15 cellular contexts compared by ENCODE assay signal in the genomic region with DNA sequence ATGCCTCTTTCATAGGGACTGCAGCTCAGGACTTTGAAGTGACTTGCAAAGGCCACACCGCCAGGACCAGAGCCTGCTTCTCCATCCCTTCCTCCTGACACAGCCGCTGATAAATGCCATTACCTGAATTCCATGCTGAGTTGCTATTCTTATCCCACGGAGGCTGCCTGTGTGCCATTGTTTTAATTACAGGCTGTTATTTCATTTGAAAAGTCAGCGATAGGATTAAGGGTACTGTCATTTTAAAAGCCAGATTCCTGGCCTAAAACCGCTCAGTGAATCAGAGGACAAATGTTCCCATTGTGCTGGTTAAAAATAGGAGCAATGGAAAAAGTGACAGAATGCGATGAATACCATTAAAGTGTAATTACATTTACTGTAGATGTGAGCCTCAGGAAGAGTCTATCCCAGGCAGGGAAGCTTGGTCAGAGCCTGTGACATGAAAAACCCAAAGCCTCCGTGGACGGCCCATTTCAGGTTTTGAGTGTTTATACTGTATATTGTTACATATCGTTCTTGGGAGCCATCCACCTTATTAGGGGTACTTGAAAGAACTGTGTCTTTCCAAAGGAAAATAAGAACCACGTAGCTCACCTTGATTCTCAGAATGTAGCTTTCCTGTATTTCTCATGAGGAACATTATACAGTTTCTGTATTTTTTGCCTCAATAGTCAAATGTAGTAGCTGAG. TPM values are rescaled to one million over a fixed set of nuclear protein-coding genes. Genes with fewer than 3 reads are reported as not detected.
A peak's percentile ranks its signal among the peaks of the same experiment; 100 is the strongest.
DNase-seq lines count a peak whose midpoint lies in the region; ATAC-seq and TF ChIP-seq lines count a peak whose summit lies in the region.
"Had no signal": no experiment of that assay in that cellular context is flagged by ENCODE, and none has a peak within 500 bp of the region (broad histone marks: within the 10 kb centered on the region; RNA-seq: fewer than 3 reads in every experiment).

No MANE protein-coding gene starts in this region.

- intact Hi-C loops in Right ventricle myocardium inferior (cut with DNase I) (no loop called here), aorta (cut with DNase I) (loop anchor here in 1 of 2 donors (10.0 kb wide), 1 partner anchor 221 kb away; a partner anchor contains a TSS)

- H3K9me3 Mint-ChIP-seq in naive thymus-derived CD8-positive, alpha-beta T cell = no peaks in the 10 kb centered on the region
- H3K9me3 Mint-ChIP-seq: activated T-helper 17 cell treated with anti-CD3 and anti-CD28 coated beads, Interleukin-2, amount 50 U/mL, for 72 hours; nephron had no signal

- H3K4me1 Mint-ChIP-seq in naive thymus-derived CD8-positive, alpha-beta T cell = peaks cover 4 to 8% (median 7%) of the 10 kb centered on the region in 4 donors

- no peaks in the 10 kb centered on the region for H3K36me3 Mint-ChIP-seq in naive thymus-derived CD8-positive, alpha-beta T cell

- H3K27ac ChIP-seq in right atrium auricular region (peak overlapping the region in 1 of 2 donors; percentile 17), aorta (ENCODE audit: low read depth in 1 of 2, low read length in 2 of 2) (peak overlapping the region; percentile 68 to 87)
- H3K27ac ChIP-seq: KMS-11 had no signal

- POLR2A ChIA-PET in naive thymus-derived CD8-positive, alpha-beta T cell (lab: Charles Lee) = interaction anchor here (0.5 kb wide), 1 partner anchor 51 kb away, joined by 4 read pairs; no protein-coding TSS in a partner anchor

- peak; percentile 28 for ATAC-seq in Right ventricle myocardium inferior
- ATAC-seq in aorta (ENCODE audit: low FRiP score) = peak; percentile 73
- ATAC-seq in naive thymus-derived CD8-positive, alpha-beta T cell = no peak
- no peak for ATAC-seq in HG03469 (IDR thresholded peaks at IDR 0.05; ENCODE audit: unreplicated experiment)
- ATAC-seq: activated T-helper 17 cell treated with anti-CD3 and anti-CD28 coated beads, Interleukin-2, amount 50 U/mL, for 72 hours had no signal

- no peaks in the 10 kb centered on the region for H3K36me3 ChIP-seq in right atrium auricular region
- no peaks in the 10 kb centered on the region for H3K36me3 ChIP-seq in aorta (ENCODE audit: control insufficient read depth in 1 of 2, insufficient read depth in 2 of 2, low read length in 1 of 2)

- H3K27me3 Mint-ChIP-seq in naive thymus-derived CD8-positive, alpha-beta T cell = peaks cover 0 to 6% (median 0%) of the 10 kb centered on the region in 5 donors
- H3K27me3 Mint-ChIP-seq: activated T-helper 17 cell treated with anti-CD3 and anti-CD28 coated beads, Interleukin-2, amount 50 U/mL, for 72 hours had no signal

- no peak overlapping the region for H3K4me3 Mint-ChIP-seq in naive thymus-derived CD8-positive, alpha-beta T cell
- H3K4me3 Mint-ChIP-seq: activated T-helper 17 cell treated with anti-CD3 and anti-CD28 coated beads, Interleukin-2, amount 50 U/mL, for 72 hours; nephron had no signal

- H3K9me3 ChIP-seq in right atrium auricular region (no peaks in the 10 kb centered on the region), aorta (ENCODE audit: control insufficient read depth, low read length) (no peaks in the 10 kb centered on the region)

- H3K4me3 ChIP-seq in right atrium auricular region (no peak overlapping the region), choroid plexus epithelial cell (ENCODE audit: low read depth, low read length) (no peak overlapping the region), aorta (ENCODE audit: low read length in 2 of 2) (no peak overlapping the region)

- H3K27ac Mint-ChIP-seq in naive thymus-derived CD8-positive, alpha-beta T cell = no peak overlapping the region
- H3K27ac Mint-ChIP-seq: activated T-helper 17 cell treated with anti-CD3 and anti-CD28 coated beads, Interleukin-2, amount 50 U/mL, for 72 hours; nephron had no signal

- WGBS in aorta, 2 donors = 5 to 7% methylated on average over 10 of the region's 10 CpGs

- H3K4me1 ChIP-seq in right atrium auricular region (peaks cover 0 to 12% of the 10 kb centered on the region in 2 donors), aorta (ENCODE audit: control insufficient read depth in 1 of 2, insufficient read depth in 2 of 2, low read length in 2 of 2) (no peaks in the 10 kb centered on the region)

- DNase-seq in Right ventricle myocardium inferior (ENCODE audit: missing footprints) (no peak), right atrium auricular region (ENCODE audit: low spot score) (no peak), choroid plexus epithelial cell (ENCODE audit: low read depth) (peak; percentile 18), iris pigment epithelial cell (ENCODE audit: low read depth) (peak; percentile 30), aorta (no peak), DMS79 (lab: John Stamatoyannopoulos, UW) (no peak)
- DNase-seq in naive thymus-derived CD8-positive, alpha-beta T cell = no peak
- DNase-seq: GDM1; NCI-H2107; stimulated activated CD4-positive, alpha-beta T cell treated with anti-CD3 and anti-CD28 coated beads, Interleukin-1b, Interleukin-23, amount 100 ng/mL, for 48 hours; stimulated activated naive CD4-positive, alpha-beta T cell had no signal

- TF ChIP-seq CTCF in right atrium auricular region (IDR thresholded peaks at IDR 0.05) (no peak), choroid plexus epithelial cell (conservative IDR thresholded peaks at IDR 0.05; ENCODE audit: low read depth, low read length) (no peak)

- no peaks in the 10 kb centered on the region for H3K27me3 ChIP-seq in right atrium auricular region
- H3K27me3 ChIP-seq in aorta (ENCODE audit: control insufficient read depth in 1 of 2, insufficient read depth in 2 of 2, low read length in 1 of 2) = no peaks in the 10 kb centered on the region

RNA-seq across cellular contexts. Expression of a gene that starts 41.3 kb away (rescaled TPM):
- total RNA-seq in Right ventricle myocardium inferior (29.2 TPM), right atrium auricular region (10 to 100 TPM; 13.6 to 18.8 TPM), aorta (10 to 100 TPM; 15.8 to 24.7 TPM)
- polyA plus RNA-seq in aorta = 10 to 100 TPM; 18.0 to 50.8 TPM
- total RNA-seq in naive thymus-derived CD8-positive, alpha-beta T cell = 10 to 100 TPM; 21.1 to 21.8 TPM
- polyA plus RNA-seq in naive thymus-derived CD8-positive, alpha-beta T cell = 10 to 100 TPM; 54.8 to 67.4 (median 58.4) TPM

Comparison
In these comparisons a context has a peak if more than half of its experiments do, and no peak if none do; other contexts are left out.
1. ATAC-seq: peak in Right ventricle myocardium inferior (single experiment) and aorta (single experiment); none in naive thymus-derived CD8-positive, alpha-beta T cell (0 of 2) and HG03469 (single experiment).
2. DNase-seq: peak in choroid plexus epithelial cell (single experiment) and iris pigment epithelial cell (single experiment); none in Right ventricle myocardium inferior (single experiment), right atrium auricular region (single experiment), aorta (0 of 2), DMS79 (single experiment) and naive thymus-derived CD8-positive, alpha-beta T cell (0 of 10).